In genomic region chr10:97279121-97279815, GRCh38 we compare ENCODE assay signal across 1 cellular context.
TF ChIP-seq lines count a peak whose summit lies in the region.

No MANE protein-coding gene starts in this region.

TF ChIP-seq in HEK293, 187 proteins besides CTCF, POLR2A, EP300 and RAD21 (continued from another document):
- TF ChIP-seq, protein P1, sequence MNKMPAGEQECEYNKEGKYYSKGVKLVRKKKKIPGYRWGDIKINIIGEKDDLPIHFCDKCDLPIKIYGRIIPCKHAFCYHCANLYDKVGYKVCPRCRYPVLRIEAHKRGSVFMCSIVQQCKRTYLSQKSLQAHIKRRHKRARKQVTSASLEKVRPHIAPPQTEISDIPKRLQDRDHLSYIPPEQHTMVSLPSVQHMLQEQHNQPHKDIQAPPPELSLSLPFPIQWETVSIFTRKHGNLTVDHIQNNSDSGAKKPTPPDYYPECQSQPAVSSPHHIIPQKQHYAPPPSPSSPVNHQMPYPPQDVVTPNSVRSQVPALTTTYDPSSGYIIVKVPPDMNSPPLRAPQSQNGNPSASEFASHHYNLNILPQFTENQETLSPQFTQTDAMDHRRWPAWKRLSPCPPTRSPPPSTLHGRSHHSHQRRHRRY (tag by site-specific recombination; IDR thresholded peaks at IDR 0.05) = no peak
- TF ChIP-seq ZNF184 (tag by site-specific recombination; IDR thresholded peaks at IDR 0.05) = no peak
- TF ChIP-seq, protein P2, sequence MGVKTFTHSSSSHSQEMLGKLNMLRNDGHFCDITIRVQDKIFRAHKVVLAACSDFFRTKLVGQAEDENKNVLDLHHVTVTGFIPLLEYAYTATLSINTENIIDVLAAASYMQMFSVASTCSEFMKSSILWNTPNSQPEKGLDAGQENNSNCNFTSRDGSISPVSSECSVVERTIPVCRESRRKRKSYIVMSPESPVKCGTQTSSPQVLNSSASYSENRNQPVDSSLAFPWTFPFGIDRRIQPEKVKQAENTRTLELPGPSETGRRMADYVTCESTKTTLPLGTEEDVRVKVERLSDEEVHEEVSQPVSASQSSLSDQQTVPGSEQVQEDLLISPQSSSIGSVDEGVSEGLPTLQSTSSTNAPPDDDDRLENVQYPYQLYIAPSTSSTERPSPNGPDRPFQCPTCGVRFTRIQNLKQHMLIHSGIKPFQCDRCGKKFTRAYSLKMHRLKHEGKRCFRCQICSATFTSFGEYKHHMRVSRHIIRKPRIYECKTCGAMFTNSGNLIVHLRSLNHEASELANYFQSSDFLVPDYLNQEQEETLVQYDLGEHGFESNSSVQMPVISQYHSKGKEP (tag by site-specific recombination; IDR thresholded peaks at IDR 0.05) = no peak
- TF ChIP-seq MZF1 (tag by site-specific recombination; IDR thresholded peaks at IDR 0.05; ENCODE audit: borderline replicate concordance) = no peak
- TF ChIP-seq ZNF398 (tag by site-specific recombination; IDR thresholded peaks at IDR 0.05) = peak; percentile 47
- TF ChIP-seq ZNF132 (tag by site-specific recombination; IDR thresholded peaks at IDR 0.05; ENCODE audit: borderline replicate concordance) = no peak
- no peak for TF ChIP-seq ZNF140 (tag by site-specific recombination; IDR thresholded peaks at IDR 0.05)
- peak; percentile 27; the same call in 1 of the 2 replicates for TF ChIP-seq ZNF335 (tag by site-specific recombination; conservative IDR thresholded peaks at IDR 0.05)
- no peak for TF ChIP-seq ZNF2 (tag by site-specific recombination; IDR thresholded peaks at IDR 0.05)
- TF ChIP-seq ZSCAN16 (tag by site-specific recombination; IDR thresholded peaks at IDR 0.05) = no peak
- no peak for TF ChIP-seq ZNF350 (tag by site-specific recombination; IDR thresholded peaks at IDR 0.05)
- no peak for TF ChIP-seq ZNF555 (tag by site-specific recombination; conservative IDR thresholded peaks at IDR 0.05)
- TF ChIP-seq ZNF239 (tag by site-specific recombination; IDR thresholded peaks at IDR 0.05) = no peak
- TF ChIP-seq ZNF24 (tag by site-specific recombination; IDR thresholded peaks at IDR 0.05) = no peak
- TF ChIP-seq, protein P3, sequence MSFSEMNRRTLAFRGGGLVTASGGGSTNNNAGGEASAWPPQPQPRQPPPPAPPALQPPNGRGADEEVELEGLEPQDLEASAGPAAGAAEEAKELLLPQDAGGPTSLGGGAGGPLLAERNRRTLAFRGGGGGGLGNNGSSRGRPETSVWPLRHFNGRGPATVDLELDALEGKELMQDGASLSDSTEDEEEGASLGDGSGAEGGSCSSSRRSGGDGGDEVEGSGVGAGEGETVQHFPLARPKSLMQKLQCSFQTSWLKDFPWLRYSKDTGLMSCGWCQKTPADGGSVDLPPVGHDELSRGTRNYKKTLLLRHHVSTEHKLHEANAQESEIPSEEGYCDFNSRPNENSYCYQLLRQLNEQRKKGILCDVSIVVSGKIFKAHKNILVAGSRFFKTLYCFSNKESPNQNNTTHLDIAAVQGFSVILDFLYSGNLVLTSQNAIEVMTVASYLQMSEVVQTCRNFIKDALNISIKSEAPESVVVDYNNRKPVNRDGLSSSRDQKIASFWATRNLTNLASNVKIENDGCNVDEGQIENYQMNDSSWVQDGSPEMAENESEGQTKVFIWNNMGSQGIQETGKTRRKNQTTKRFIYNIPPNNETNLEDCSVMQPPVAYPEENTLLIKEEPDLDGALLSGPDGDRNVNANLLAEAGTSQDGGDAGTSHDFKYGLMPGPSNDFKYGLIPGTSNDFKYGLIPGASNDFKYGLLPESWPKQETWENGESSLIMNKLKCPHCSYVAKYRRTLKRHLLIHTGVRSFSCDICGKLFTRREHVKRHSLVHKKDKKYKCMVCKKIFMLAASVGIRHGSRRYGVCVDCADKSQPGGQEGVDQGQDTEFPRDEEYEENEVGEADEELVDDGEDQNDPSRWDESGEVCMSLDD (tag by site-specific recombination; IDR thresholded peaks at IDR 0.05) = no peak
- no peak for TF ChIP-seq SCRT2 (tag by site-specific recombination; IDR thresholded peaks at IDR 0.05)
- TF ChIP-seq, protein P4, sequence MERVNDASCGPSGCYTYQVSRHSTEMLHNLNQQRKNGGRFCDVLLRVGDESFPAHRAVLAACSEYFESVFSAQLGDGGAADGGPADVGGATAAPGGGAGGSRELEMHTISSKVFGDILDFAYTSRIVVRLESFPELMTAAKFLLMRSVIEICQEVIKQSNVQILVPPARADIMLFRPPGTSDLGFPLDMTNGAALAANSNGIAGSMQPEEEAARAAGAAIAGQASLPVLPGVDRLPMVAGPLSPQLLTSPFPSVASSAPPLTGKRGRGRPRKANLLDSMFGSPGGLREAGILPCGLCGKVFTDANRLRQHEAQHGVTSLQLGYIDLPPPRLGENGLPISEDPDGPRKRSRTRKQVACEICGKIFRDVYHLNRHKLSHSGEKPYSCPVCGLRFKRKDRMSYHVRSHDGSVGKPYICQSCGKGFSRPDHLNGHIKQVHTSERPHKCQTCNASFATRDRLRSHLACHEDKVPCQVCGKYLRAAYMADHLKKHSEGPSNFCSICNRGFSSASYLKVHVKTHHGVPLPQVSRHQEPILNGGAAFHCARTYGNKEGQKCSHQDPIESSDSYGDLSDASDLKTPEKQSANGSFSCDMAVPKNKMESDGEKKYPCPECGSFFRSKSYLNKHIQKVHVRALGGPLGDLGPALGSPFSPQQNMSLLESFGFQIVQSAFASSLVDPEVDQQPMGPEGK (tag by site-specific recombination; IDR thresholded peaks at IDR 0.05) = 0 out of 2 replicates have a peak, but pooled peaks have one; percentile 17
- TF ChIP-seq ZBTB21 (tag by site-specific recombination; IDR thresholded peaks at IDR 0.05) = no peak
- no peak for TF ChIP-seq BCL11A (tag by site-specific recombination; IDR thresholded peaks at IDR 0.05; ENCODE audit: low read depth)
- no peak for TF ChIP-seq ZNF658 (tag by site-specific recombination; IDR thresholded peaks at IDR 0.05)
- TF ChIP-seq ZNF394 (tag by site-specific recombination; IDR thresholded peaks at IDR 0.05; ENCODE audit: borderline replicate concordance) = peak; percentile 66; the same call in 1 of the 2 replicates
- TF ChIP-seq ZNF274 (IDR thresholded peaks at IDR 0.05; ENCODE audit: low read length) = no peak
- no peak for TF ChIP-seq ZNF274 (tag by site-specific recombination; IDR thresholded peaks at IDR 0.05; ENCODE audit: borderline replicate concordance)
- no peak for TF ChIP-seq HOXC10 (CRISPR knock-in tag; IDR thresholded peaks at IDR 0.05)
- TF ChIP-seq ZNF747 (tag by site-specific recombination; IDR thresholded peaks at IDR 0.05) = no peak
- no peak for TF ChIP-seq ZNF629 (tag by site-specific recombination; IDR thresholded peaks at IDR 0.05)
- TF ChIP-seq HOXA7 (CRISPR knock-in tag; IDR thresholded peaks at IDR 0.05; ENCODE audit: borderline replicate concordance) = no peak
- TF ChIP-seq ZNF529 (tag by site-specific recombination; IDR thresholded peaks at IDR 0.05; ENCODE audit: insufficient replicate concordance) = no peak
- no peak for TF ChIP-seq BCL6B (tag by site-specific recombination; IDR thresholded peaks at IDR 0.05)
TF ChIP-seq in HEK293: peak in this region for 4.
